10 cellular contexts compared by ENCODE assay signal in the genomic region with DNA sequence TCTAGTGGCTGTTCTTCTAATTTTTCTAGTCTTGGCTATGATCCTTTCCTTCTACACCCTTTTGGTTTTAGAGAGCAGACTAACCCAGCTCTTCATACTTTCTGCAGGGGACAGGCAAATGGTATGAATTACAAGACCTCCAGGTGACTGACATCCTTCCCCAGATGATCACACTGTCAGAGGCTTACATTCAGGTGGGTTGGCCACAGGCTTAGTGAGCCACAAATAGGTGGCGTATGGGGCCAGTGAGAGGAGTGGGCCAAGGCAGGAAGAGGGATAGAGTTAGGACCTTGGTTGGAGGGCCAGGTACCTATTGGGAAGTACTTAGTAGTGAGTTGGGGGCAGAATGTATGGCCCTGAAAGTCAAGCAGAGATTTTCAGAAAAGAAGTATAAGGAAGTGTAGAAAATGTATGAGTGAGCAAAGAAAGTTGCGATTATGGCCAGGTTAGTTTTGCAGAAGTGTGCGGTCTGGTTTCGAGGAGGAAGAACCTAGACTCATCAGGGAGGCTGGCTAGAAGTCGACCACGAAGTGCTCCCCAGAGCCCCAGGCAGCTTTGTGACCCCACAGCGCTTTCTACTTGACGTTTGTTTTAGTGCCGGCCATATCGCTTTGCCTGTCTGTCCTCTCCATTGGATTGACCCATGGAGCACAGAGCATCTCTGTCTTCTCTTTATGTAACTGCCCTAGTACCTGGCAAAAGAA. TPM values are rescaled to one million over a fixed set of nuclear protein-coding genes. Genes with fewer than 3 reads are reported as not detected.
A peak's percentile ranks its signal among the peaks of the same experiment; 100 is the strongest.
DNase-seq lines count a peak whose midpoint lies in the region; ATAC-seq and TF ChIP-seq lines count a peak whose summit lies in the region.
"Had no signal": no experiment of that assay in that cellular context is flagged by ENCODE, and none has a peak within 500 bp of the region (broad histone marks: within the 10 kb centered on the region; RNA-seq: fewer than 3 reads in every experiment).

No MANE protein-coding gene starts in this region.

- intact Hi-C loops in dorsolateral prefrontal cortex (cut with DNase I) (loop anchor here (5.0 to 10.0 kb wide), 2 partner anchors 74 to 167 kb away; no protein-coding TSS in a partner anchor), A673 (cut with micrococcal nuclease; ENCODE audit: unreplicated experiment) (loop anchor here (5.0 to 10.0 kb wide), 2 partner anchors 164 to 477 kb away; no protein-coding TSS in a partner anchor)

- no peak for DNase-seq in dorsolateral prefrontal cortex
- no peak for DNase-seq in NCI-H524 treated with DMSO at 0.1 percent for 48 hours (lab: John Stamatoyannopoulos, UW)
- DNase-seq in A673 (ENCODE audit: low spot score) = no peak
- no peak for DNase-seq in ACHN
- no peak for DNase-seq in kidney tubule cell (ENCODE audit: low spot score)
- DNase-seq: activated CD4-positive, alpha-beta T cell treated with anti-CD3 and anti-CD28 coated beads, Interleukin-2, amount 50 U/mL, for 1 hour; left cardiac atrium had no signal

- H3K9me3 ChIP-seq in BLaER1 treated with 17β-estradiol and CSF1 and Interleukin-3, amounts not matched to agents 10 nM and 100 nM (replicated peaks in 1 of 11) = no peaks in the 10 kb centered on the region
- no peaks in the 10 kb centered on the region for H3K9me3 ChIP-seq in A673 (ENCODE audit: low read depth, low read length, poor library complexity, severe bottlenecking)

- H3K36me3 ChIP-seq in BLaER1 treated with 17β-estradiol and CSF1 and Interleukin-3, amounts not matched to agents 10 nM and 100 nM = peaks cover 98 to 100% (median 100%) of the 10 kb centered on the region in 11 experiments
- H3K36me3 ChIP-seq in A673 (ENCODE audit: insufficient read depth, low read length, poor library complexity, severe bottlenecking) = peaks cover 81% of the 10 kb centered on the region

- H3K27ac ChIP-seq in BLaER1 treated with 17β-estradiol and CSF1 and Interleukin-3, amounts not matched to agents 10 nM and 100 nM = peak overlapping the region in 2 of 11 experiments; percentile 21; a peak in 3 of 22 replicates
- H3K27ac ChIP-seq in dorsolateral prefrontal cortex (peak overlapping the region in 30 of 59 donors; percentile 5 to 75 (median 45)), A673 (ENCODE audit: low read depth, low read length, poor library complexity, severe bottlenecking) (no peak overlapping the region)

- H3K9ac ChIP-seq in BLaER1 treated with 17β-estradiol and CSF1 and Interleukin-3, amounts not matched to agents 10 nM and 100 nM = peak overlapping the region in 4 of 11 experiments; percentile 7 to 28 (median 20); a peak in 4 of 22 replicates

- no peaks in the 10 kb centered on the region for H3K27me3 ChIP-seq in BLaER1 treated with 17β-estradiol and CSF1 and Interleukin-3, amounts not matched to agents 10 nM and 100 nM
- H3K27me3 ChIP-seq in dorsolateral prefrontal cortex = no peaks in the 10 kb centered on the region
- no peaks in the 10 kb centered on the region for H3K27me3 ChIP-seq in A673 (replicated peaks; ENCODE audit: insufficient read depth, low read depth, low read length, poor library complexity)

- H3K4me3 ChIP-seq in BLaER1 treated with 17β-estradiol and CSF1 and Interleukin-3, amounts not matched to agents 10 nM and 100 nM = no peak overlapping the region
- H3K4me3 ChIP-seq in dorsolateral prefrontal cortex (no peak overlapping the region), A673 (ENCODE audit: low read depth, low read length, poor library complexity, severe bottlenecking) (no peak overlapping the region)

- H3K4me1 ChIP-seq in BLaER1 treated with 17β-estradiol and CSF1 and Interleukin-3, amounts not matched to agents 10 nM and 100 nM = peaks cover 10 to 23% (median 19%) of the 10 kb centered on the region in 10 experiments
- no peaks in the 10 kb centered on the region for H3K4me1 ChIP-seq in A673 (ENCODE audit: insufficient read depth, low read length, poor library complexity, severe bottlenecking)

- peaks cover 9 to 67% (median 52%) of the 10 kb centered on the region in 11 experiments; a peak in 19 of 22 replicates for H4K20me1 ChIP-seq in BLaER1 treated with 17β-estradiol and CSF1 and Interleukin-3, amounts not matched to agents 10 nM and 100 nM

- CTCF ChIA-PET in A673 (lab: Charles Lee) = interaction anchor here (1.7 to 2.2 kb wide), 2 partner anchors 11 to 166 kb away, joined by 5 to 8 read pairs; no protein-coding TSS in a partner anchor

- TF ChIP-seq CTCF in dorsolateral prefrontal cortex (IDR thresholded peaks at IDR 0.05 in 54 of 56, conservative IDR thresholded peaks at IDR 0.05 in 2 of 56; ENCODE audit: low read depth in 1 of 56, partially characterized antibody in 56 of 56) (no peak), A673 (conservative IDR thresholded peaks at IDR 0.05; ENCODE audit: low read depth, low read length) (no peak)

- H3K4me2 ChIP-seq in BLaER1 treated with 17β-estradiol and CSF1 and Interleukin-3, amounts not matched to agents 10 nM and 100 nM = peak overlapping the region in 9 of 11 experiments; percentile 1 to 44 (median 35); a peak in 15 of 22 replicates

- BruUV-seq in A673 (replicated peaks; lab: Mats Ljungman, UMichigan) = no TSS peak

- peak; percentile 83 for ATAC-seq in GM19438 (IDR thresholded peaks at IDR 0.05; ENCODE audit: low read depth, unreplicated experiment)
- peak; percentile 65 for ATAC-seq in HG03442 (IDR thresholded peaks at IDR 0.05; ENCODE audit: unreplicated experiment)

- POLR2A ChIA-PET in A673 (lab: Charles Lee; ENCODE audit: low non-redundant PET) = no interaction called here

- in situ Hi-C loops in ACHN (cut with HindIII; ENCODE audit: low pct_ligation_motif_present, low pct_unique_long_range_greater_than_20kb, low sequenced_read_pairs) = no loop called here

RNA-seq across cellular contexts. Expression of gene SFTPB, which starts 20.0 kb away (rescaled TPM):
- total RNA-seq in dorsolateral prefrontal cortex (not detected), A673 (2021) (not detected in 2 replicates)

RNA-seq across cellular contexts. Expression of gene USP39, which starts 32.0 kb away (rescaled TPM):
- total RNA-seq in dorsolateral prefrontal cortex (10 to 100 TPM; 27.5 to 46.3 (median 34.0) TPM), A673 (2021) (99.1 and 101 TPM in 2 replicates)

RNA-seq across cellular contexts. Expression of gene C2orf68, which starts 36.1 kb away (rescaled TPM):
- total RNA-seq in dorsolateral prefrontal cortex = 10 to 100 TPM; 10.2 to 50.7 (median 21.9) TPM
- 46.4 and 48.6 TPM in 2 replicates for total RNA-seq in A673 (2021)

RNA-seq across cellular contexts. Expression of gene TMEM150A, which starts 45.5 kb away (rescaled TPM):
- 10 to 100 TPM in 78 of 120 experiments, 1 to 10 TPM in 42; 5.8 to 22.7 (median 10.9) TPM for total RNA-seq in dorsolateral prefrontal cortex
- total RNA-seq in A673 (2021) = 6.4 and 6.6 TPM in 2 replicates

RNA-seq across cellular contexts. Expression of gene GNLY, which starts 46.2 kb away (rescaled TPM):
- 10 to 100 TPM in 6 of 120 experiments, 1 to 10 TPM in 105, under 1 TPM in 7, not detected in 2; 0.48 to 16.9 (median 3.9) TPM for total RNA-seq in dorsolateral prefrontal cortex
- total RNA-seq in A673 (2021) = not detected in 2 replicates
